5 cellular contexts compared by ENCODE assay signal in genomic region chr19:42882730-42883129, GRCh38. TPM values are rescaled to one million over a fixed set of nuclear protein-coding genes. Genes with fewer than 3 reads are reported as not detected.
"Had no signal": no experiment of that assay in that cellular context is flagged by ENCODE, and none has a peak within 500 bp of the region (broad histone marks: within the 10 kb centered on the region; RNA-seq: fewer than 3 reads in every experiment).

No MANE protein-coding gene starts in this region.

RNA-seq across cellular contexts. Expression of gene PSG1, which starts 3.2 kb away (rescaled TPM):
- total RNA-seq: H4, H7, HepG2 had no signal
- polyA plus RNA-seq: HepG2 had no signal

RNA-seq across cellular contexts. Expression of gene PSG6, which starts 35.0 kb away (rescaled TPM):
- total RNA-seq: GM23248, H4, H7, HepG2, HT1080 had no signal
- polyA plus RNA-seq: HepG2 had no signal

RNA-seq across cellular contexts. Expression of gene PSG7, which starts 54.3 kb away (rescaled TPM):
- total RNA-seq: GM23248, H7, HepG2 had no signal
- polyA plus RNA-seq: HepG2 had no signal
